In genomic region chr7:149283321-149283720, GRCh38 we compare ENCODE assay signal across 19 cellular contexts. TPM values are rescaled to one million over a fixed set of nuclear protein-coding genes. Genes with fewer than 3 reads are reported as not detected.
DNase-seq lines count a peak whose midpoint lies in the region; ATAC-seq and TF ChIP-seq lines count a peak whose summit lies in the region.
"Had no signal": no experiment of that assay in that cellular context is flagged by ENCODE, and none has a peak within 500 bp of the region (broad histone marks: within the 10 kb centered on the region; RNA-seq: fewer than 3 reads in every experiment).

No MANE protein-coding gene starts in this region.

- no peaks in the 10 kb centered on the region for H3K9me3 ChIP-seq in CD4-positive, alpha-beta T cell (ENCODE audit: control insufficient read depth, low read length)
- H3K9me3 ChIP-seq: BLaER1 had no signal

- H3K4me1 Mint-ChIP-seq in activated CD4-positive, alpha-beta T cell treated with anti-CD3 and anti-CD28 coated beads, Interleukin-2, amount 10 ng/mL, durations not matched to agents 7 days and 5 days: peaks cover 54% of the 10 kb centered on the region
- peaks cover 44% of the 10 kb centered on the region for H3K4me1 Mint-ChIP-seq in CD4-positive, alpha-beta T cell (ENCODE audit: low read depth)
- peaks cover 35 to 37% of the 10 kb centered on the region in 2 donors for H3K4me1 Mint-ChIP-seq in effector memory CD8-positive, alpha-beta T cell (ENCODE audit: low read depth in 2 of 2)

- peak overlapping the region; percentile 31 for H3K27ac Mint-ChIP-seq in activated CD4-positive, alpha-beta T cell treated with anti-CD3 and anti-CD28 coated beads, Interleukin-2, amount 10 ng/mL, durations not matched to agents 7 days and 5 days
- peak overlapping the region; percentile 90 for H3K27ac Mint-ChIP-seq in CD4-positive, alpha-beta T cell
- peak overlapping the region; percentile 38 to 52 for H3K27ac Mint-ChIP-seq in effector memory CD8-positive, alpha-beta T cell

- DNase-seq in activated CD4-positive, alpha-beta T cell treated with anti-CD3 and anti-CD28 coated beads, Interleukin-2, amount 10 ng/mL, durations not matched to agents 7 days and 5 days: no peak
- DNase-seq in activated CD4-positive, alpha-beta T cell treated with anti-CD3 and anti-CD28 coated beads for 48 hours: no peak
- DNase-seq in CD4-positive, alpha-beta T cell: no peak
- DNase-seq in MV-4-11 (lab: John Stamatoyannopoulos, UW): peak; percentile 6
- DNase-seq in effector memory CD8-positive, alpha-beta T cell: no peak
- no peak for DNase-seq in A172 (ENCODE audit: low spot score)
- no peak for DNase-seq in SW480 (ENCODE audit: low spot score)
- DNase-seq: COR-L47, GM23248, HCEC 1CT, KBM-7, NCI-H187, NCI-H226, NCI-H524 treated with DMSO at 0.1 percent for 48 hours, SHP77 treated with DMSO at 0.1 percent for 48 hours had no signal

- no peaks in the 10 kb centered on the region for H3K9me3 Mint-ChIP-seq in activated CD4-positive, alpha-beta T cell treated with anti-CD3 and anti-CD28 coated beads, Interleukin-2, amount 10 ng/mL, durations not matched to agents 7 days and 5 days
- no peaks in the 10 kb centered on the region for H3K9me3 Mint-ChIP-seq in CD4-positive, alpha-beta T cell
- no peaks in the 10 kb centered on the region for H3K9me3 Mint-ChIP-seq in effector memory CD8-positive, alpha-beta T cell

- peak overlapping the region; percentile 30 for H3K27ac ChIP-seq in CD4-positive, alpha-beta T cell (ENCODE audit: low read depth, low read length)
- H3K27ac ChIP-seq: BLaER1, GM23248, HL-60 had no signal

- intact Hi-C loops in CD4-positive, alpha-beta T cell (cut with DNase I, micrococcal nuclease): loop anchor here in 1 of 2 experiments (10.0 kb wide), 1 partner anchor 399 kb away; the partner anchor contains the start of gene EZH2

- TF ChIP-seq CTCF in CD4-positive, alpha-beta T cell (IDR thresholded peaks at IDR 0.05): no peak

- POLR2A ChIA-PET in activated CD4-positive, alpha-beta T cell treated with anti-CD3 and anti-CD28 coated beads, Interleukin-2, amount 10 ng/mL, durations not matched to agents 7 days and 5 days (lab: Charles Lee): no interaction called here
- POLR2A ChIA-PET in CD4-positive, alpha-beta T cell (lab: Charles Lee): interaction anchor here (2.1 to 4.2 kb wide), 5 partner anchors 18 to 139 kb away, joined by 14 to 144 read pairs (median 15); partner anchors contain the start of genes ZNF398 and ZNF783

- peaks cover 22% of the 10 kb centered on the region for H3K36me3 Mint-ChIP-seq in activated CD4-positive, alpha-beta T cell treated with anti-CD3 and anti-CD28 coated beads, Interleukin-2, amount 10 ng/mL, durations not matched to agents 7 days and 5 days (ENCODE audit: low read depth)
- peaks cover 49% of the 10 kb centered on the region for H3K36me3 Mint-ChIP-seq in CD4-positive, alpha-beta T cell (ENCODE audit: low read depth)
- peaks cover 33% of the 10 kb centered on the region for H3K36me3 Mint-ChIP-seq in effector memory CD8-positive, alpha-beta T cell (ENCODE audit: insufficient read depth)

- H3K4me3 Mint-ChIP-seq in activated CD4-positive, alpha-beta T cell treated with anti-CD3 and anti-CD28 coated beads, Interleukin-2, amount 10 ng/mL, durations not matched to agents 7 days and 5 days: no peak overlapping the region
- H3K4me3 Mint-ChIP-seq in CD4-positive, alpha-beta T cell: no peak overlapping the region
- H3K4me3 Mint-ChIP-seq in effector memory CD8-positive, alpha-beta T cell: no peak overlapping the region

- ATAC-seq in CD4-positive, alpha-beta T cell (ENCODE audit: poor library complexity): no peak
- ATAC-seq in effector memory CD8-positive, alpha-beta T cell (replicated peaks): no peak
- no peak for ATAC-seq in GM19397 (IDR thresholded peaks at IDR 0.05; ENCODE audit: unreplicated experiment)
- ATAC-seq: SK-N-SH treated with all-trans-retinoic acid at 6 μM for 48 hours had no signal

- no peaks in the 10 kb centered on the region for H3K27me3 ChIP-seq in CD4-positive, alpha-beta T cell (ENCODE audit: control insufficient read depth, insufficient read depth, low read length)
- H3K27me3 ChIP-seq: BLaER1 had no signal

- CTCF ChIA-PET in activated CD4-positive, alpha-beta T cell treated with anti-CD3 and anti-CD28 coated beads, Interleukin-2, amount 10 ng/mL, durations not matched to agents 7 days and 5 days (lab: Charles Lee): interaction anchor here (1.0 to 1.4 kb wide), 2 partner anchors 9 to 22 kb away, joined by 3 to 4 read pairs; partner anchors contain the start of gene ZNF783
- CTCF ChIA-PET in CD4-positive, alpha-beta T cell (lab: Charles Lee): interaction anchor here (0.6 to 4.4 kb wide), 3 partner anchors 12 to 139 kb away, joined by 3 to 56 read pairs (median 5); partner anchors contain the start of gene ZNF783

- H3K27me3 Mint-ChIP-seq in activated CD4-positive, alpha-beta T cell treated with anti-CD3 and anti-CD28 coated beads, Interleukin-2, amount 10 ng/mL, durations not matched to agents 7 days and 5 days: no peaks in the 10 kb centered on the region
- H3K27me3 Mint-ChIP-seq in CD4-positive, alpha-beta T cell: no peaks in the 10 kb centered on the region
- H3K27me3 Mint-ChIP-seq in effector memory CD8-positive, alpha-beta T cell: no peaks in the 10 kb centered on the region

RNA-seq across cellular contexts. Expression of gene ZNF783, which starts 21.3 kb away (rescaled TPM):
- total RNA-seq in activated CD4-positive, alpha-beta T cell treated with anti-CD3 and anti-CD28 coated beads, Interleukin-2, amount 10 ng/mL, durations not matched to agents 7 days and 5 days: 10 to 100 TPM; 19.0 to 21.7 TPM
- 10 to 100 TPM; 27.6 to 29.0 TPM for total RNA-seq in CD4-positive, alpha-beta T cell
- total RNA-seq in A172 (2014; rRNA removed; shearing (Covaris generic)): 2.0 and 3.7 TPM in 2 replicates

RNA-seq across cellular contexts. Expression of gene ZNF212, which starts 43.9 kb away (rescaled TPM):
- total RNA-seq in activated CD4-positive, alpha-beta T cell treated with anti-CD3 and anti-CD28 coated beads, Interleukin-2, amount 10 ng/mL, durations not matched to agents 7 days and 5 days: 10 to 100 TPM; 11.1 to 15.9 TPM
- total RNA-seq in CD4-positive, alpha-beta T cell: 10 to 100 TPM; 12.1 to 13.2 TPM
- total RNA-seq in A172 (2014; rRNA removed; shearing (Covaris generic)): 2.7 and 4.0 TPM in 2 replicates

Comparison
In these comparisons a context has a peak if more than half of its experiments do, and no peak if none do; other contexts are left out.
1. H3K27ac Mint-ChIP-seq: peak in every context shown above with its lines; median percentile 90 in CD4-positive, alpha-beta T cell; 45 in effector memory CD8-positive, alpha-beta T cell; 31 in activated CD4-positive, alpha-beta T cell treated with anti-CD3 and anti-CD28 coated beads, Interleukin-2, amount 10 ng/mL, durations not matched to agents 7 days and 5 days.